15 cellular contexts compared by ENCODE assay signal in the genomic region with DNA sequence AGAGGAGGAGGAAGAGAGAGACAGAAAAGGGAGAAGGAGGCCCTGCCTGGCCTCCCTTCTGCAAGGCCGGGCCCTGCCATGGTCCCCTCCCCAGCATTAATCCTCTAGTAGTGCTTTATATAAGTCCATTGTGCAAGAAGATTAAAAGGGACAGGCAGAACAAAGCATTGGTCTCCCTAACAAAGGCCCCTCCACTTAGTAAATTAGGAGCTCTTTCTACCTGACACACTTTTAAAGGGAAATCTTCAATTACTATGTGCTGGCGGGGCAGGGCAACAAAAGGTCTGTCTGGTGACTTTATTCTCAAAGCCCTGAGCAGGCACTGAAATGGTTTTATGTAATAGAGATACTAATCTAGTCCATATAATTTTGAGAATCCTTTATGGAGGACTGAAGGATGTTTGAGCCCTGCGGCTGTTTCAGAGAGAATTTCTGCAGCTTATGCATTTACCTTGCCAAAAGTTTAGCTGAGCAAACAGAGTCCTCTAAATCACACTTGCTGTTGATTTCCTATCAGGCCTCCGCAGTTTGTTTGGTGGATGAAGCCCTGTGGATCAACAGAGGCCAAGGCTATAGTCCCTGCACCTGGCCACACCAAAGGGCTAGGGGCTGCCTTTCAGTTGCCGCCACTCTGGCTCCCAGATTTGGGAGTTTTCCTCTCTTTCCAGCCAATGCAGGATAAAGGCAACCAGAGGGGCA.
"Had no signal": no experiment of that assay in that cellular context is flagged by ENCODE, and none has a peak within 500 bp of the region (broad histone marks: within the 10 kb centered on the region; RNA-seq: fewer than 3 reads in every experiment).

No MANE protein-coding gene starts in this region.

- DNase-seq: activated CD4-positive, alpha-beta memory T cell treated with anti-CD3 and anti-CD28 coated beads for 36 hours; activated CD4-positive, alpha-beta T cell treated with anti-CD3 and anti-CD28 coated beads for 4 hours; activated gamma-delta T cell treated with Interleukin-2 at 50 U/mL for 16 hours; activated T-cell treated with anti-CD3 and anti-CD28 coated beads for 4 hours; caudate nucleus; foreskin fibroblast; mesendoderm; naive thymus-derived CD4-positive, alpha-beta T cell; stimulated activated naive B cell treated with anti-CD40 and anti-IgM and Interleukin-4, amounts not matched to agents 10 μg/mL and 1 μg/mL and 100 μg/mL, for 72 hours had no signal

- ATAC-seq: naive thymus-derived CD4-positive, alpha-beta T cell; stimulated activated naive B cell treated with anti-CD40 and anti-IgM and Interleukin-4, amounts not matched to agents 10 μg/mL and 1 μg/mL and 100 μg/mL, for 72 hours; WTC11 had no signal

- H3K9me3 ChIP-seq: spleen had no signal

- H3K27ac ChIP-seq: dorsolateral prefrontal cortex, parathyroid adenoma, spleen had no signal

- H3K4me3 ChIP-seq: dorsolateral prefrontal cortex, spleen had no signal

- H3K36me3 ChIP-seq: spleen had no signal

- H3K36me3 Mint-ChIP-seq: activated CD4-positive, alpha-beta memory T cell treated with anti-CD3 and anti-CD28 coated beads for 36 hours; activated naive CD8-positive, alpha-beta T cell; naive thymus-derived CD4-positive, alpha-beta T cell; stimulated activated naive B cell treated with anti-CD40 and anti-IgM and Interleukin-4, amounts not matched to agents 10 μg/mL and 1 μg/mL and 100 μg/mL, for 72 hours; WTC11 had no signal

- H3K4me3 Mint-ChIP-seq: activated CD4-positive, alpha-beta memory T cell treated with anti-CD3 and anti-CD28 coated beads for 36 hours; activated naive CD8-positive, alpha-beta T cell; activated T-helper 1 cell treated with anti-CD3 and anti-CD28 coated beads, Interleukin-12 subunit alpha, Interleukin-12 subunit beta, Interleukin-2, Interleukin-4 antibody, amounts not matched to agents 30 ng/mL and 10 ng/mL and 1 ng/mL, durations not matched to agents 14 hours and 24 hours and 36 hours; naive thymus-derived CD4-positive, alpha-beta T cell; stimulated activated naive B cell treated with anti-CD40 and anti-IgM and Interleukin-4, amounts not matched to agents 10 μg/mL and 1 μg/mL and 100 μg/mL, for 72 hours; WTC11 had no signal

- H3K4me1 ChIP-seq: parathyroid adenoma, spleen had no signal

- H3K4me1 Mint-ChIP-seq: naive thymus-derived CD4-positive, alpha-beta T cell had no signal

- H3K27ac Mint-ChIP-seq: activated CD4-positive, alpha-beta memory T cell treated with anti-CD3 and anti-CD28 coated beads for 36 hours; activated naive CD8-positive, alpha-beta T cell; activated T-helper 1 cell treated with anti-CD3 and anti-CD28 coated beads, Interleukin-12 subunit alpha, Interleukin-12 subunit beta, Interleukin-2, Interleukin-4 antibody, amounts not matched to agents 30 ng/mL and 10 ng/mL and 1 ng/mL, durations not matched to agents 14 hours and 24 hours and 36 hours; naive thymus-derived CD4-positive, alpha-beta T cell; stimulated activated naive B cell treated with anti-CD40 and anti-IgM and Interleukin-4, amounts not matched to agents 10 μg/mL and 1 μg/mL and 100 μg/mL, for 72 hours; WTC11 had no signal

- H3K9me3 Mint-ChIP-seq: activated CD4-positive, alpha-beta memory T cell treated with anti-CD3 and anti-CD28 coated beads for 36 hours; activated T-helper 1 cell treated with anti-CD3 and anti-CD28 coated beads, Interleukin-12 subunit alpha, Interleukin-12 subunit beta, Interleukin-2, Interleukin-4 antibody, amounts not matched to agents 30 ng/mL and 10 ng/mL and 1 ng/mL, durations not matched to agents 14 hours and 24 hours and 36 hours; naive thymus-derived CD4-positive, alpha-beta T cell; stimulated activated naive B cell treated with anti-CD40 and anti-IgM and Interleukin-4, amounts not matched to agents 10 μg/mL and 1 μg/mL and 100 μg/mL, for 72 hours; WTC11 had no signal
